ENCODE assay signal across 31 cellular contexts in the genomic region with DNA sequence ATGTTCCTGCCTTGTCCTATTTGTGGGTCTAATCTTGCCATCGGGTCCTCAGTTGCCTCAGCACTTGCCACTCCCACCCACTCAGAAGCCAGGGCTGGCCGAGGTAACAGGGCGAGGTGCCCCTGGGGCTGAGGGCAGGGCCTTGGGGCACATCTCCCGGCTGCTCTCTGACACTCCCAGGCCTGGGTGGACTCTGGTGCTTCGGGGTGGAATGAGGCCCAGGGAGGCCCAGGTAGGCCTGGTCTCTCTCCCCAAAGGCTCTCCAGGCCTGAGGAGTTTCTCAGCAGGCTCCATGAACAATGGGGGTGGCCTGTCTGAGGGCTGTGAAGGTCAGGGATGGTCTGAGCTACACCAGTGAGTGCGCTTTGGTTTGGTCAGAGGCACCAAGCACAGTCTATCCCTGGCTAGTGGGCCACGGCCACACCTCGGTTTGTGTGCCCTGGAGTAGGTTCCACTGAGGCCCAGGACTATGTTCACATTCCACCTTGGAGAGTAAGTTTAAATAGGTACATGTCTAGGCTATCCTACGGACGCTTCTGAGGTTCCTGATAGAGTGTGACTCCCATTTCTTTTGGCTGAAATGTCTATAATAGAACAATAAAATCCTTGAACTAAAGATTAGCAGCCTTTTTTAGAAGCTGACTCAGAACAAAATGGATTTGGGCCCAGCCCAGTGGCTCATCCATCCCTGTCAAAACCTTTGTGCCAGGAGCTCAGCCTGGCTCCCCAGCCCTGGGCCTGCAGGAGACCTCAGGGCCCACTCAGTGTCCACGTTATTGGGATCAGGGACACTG.
"Had no signal": no experiment of that assay in that cellular context is flagged by ENCODE, and none has a peak within 500 bp of the region (broad histone marks: within the 10 kb centered on the region; RNA-seq: fewer than 3 reads in every experiment).

No MANE protein-coding gene starts in this region.

- FAIRE-seq: bronchial epithelial cell, colon, endometrium, TTC549 had no signal

- H3K27me3 Mint-ChIP-seq: progenitor cell of endocrine pancreas had no signal

- H3K27me3 ChIP-seq: heart right ventricle, left lung, neural progenitor cell had no signal

- H3K9ac ChIP-seq: neural progenitor cell had no signal

- H3K36me3 Mint-ChIP-seq: naive thymus-derived CD8-positive, alpha-beta T cell; neural progenitor cell had no signal

- H3K4me1 Mint-ChIP-seq: naive thymus-derived CD8-positive, alpha-beta T cell; neural progenitor cell had no signal

- ATAC-seq: activated CD4-positive, CD25-positive, alpha-beta regulatory T cell treated with anti-CD3 and anti-CD28 coated beads, Interleukin-2, amount 50 U/mL, for 24 hours; foreskin keratinocyte; left lung; naive thymus-derived CD8-positive, alpha-beta T cell had no signal

- H3K27ac ChIP-seq: epithelial cell of prostate, foreskin keratinocyte, heart right ventricle, left lung, lower lobe of right lung, neural progenitor cell, SK-N-MC, WERI-Rb-1 had no signal

- DNase-seq: activated CD4-positive, alpha-beta T cell treated with anti-CD3 and anti-CD28 coated beads for 48 hours; activated CD4-positive, alpha-beta T cell treated with anti-CD3 and anti-CD28 coated beads, Interleukin-2, amount 50 U/mL, for 48 hours; activated CD8-positive, alpha-beta memory T cell treated with anti-CD3 and anti-CD28 coated beads for 24 hours; activated CD8-positive, alpha-beta memory T cell treated with anti-CD3 and anti-CD28 coated beads, Interleukin-2, amount 50 U/mL, for 4 hours; activated gamma-delta T cell treated with Interleukin-2 at 50 U/mL for 16 hours; activated naive CD4-positive, alpha-beta T cell treated with anti-CD3 and anti-CD28 coated beads, Interleukin-2, amount 50 U/mL, for 16 hours; activated T-cell treated with anti-CD3 and anti-CD28 coated beads, Interleukin-2, amount 50 U/mL, for 1 hour; amygdala; dermis blood vessel endothelial cell; effector CD8-positive, alpha-beta T cell; foreskin keratinocyte; heart right ventricle; left lung; lower lobe of right lung; mesenchymal stem cell; naive thymus-derived CD8-positive, alpha-beta T cell; stimulated activated naive CD4-positive, alpha-beta T cell; SW 1271; T-helper 9 cell; trophoblast cell; WERI-Rb-1 had no signal

- H3K36me3 ChIP-seq: heart right ventricle, left lung, lower lobe of right lung, neural progenitor cell, WERI-Rb-1 had no signal

- H3K4me2 ChIP-seq: neural progenitor cell had no signal

- H3K4me3 ChIP-seq: heart right ventricle, left lung, lower lobe of right lung, neural progenitor cell, SK-N-MC had no signal

- H3K9me3 Mint-ChIP-seq: neural progenitor cell; T-helper 1 cell treated with Interleukin-12 subunit alpha and Interleukin-12 subunit beta and Interleukin-4 antibody, amounts not matched to agents 30 μg/mL and 1 μg/mL, for 36 hours had no signal

- H3K4me3 Mint-ChIP-seq: naive thymus-derived CD8-positive, alpha-beta T cell; neural progenitor cell; T-helper 1 cell treated with Interleukin-12 subunit alpha and Interleukin-12 subunit beta and Interleukin-4 antibody, amounts not matched to agents 30 μg/mL and 1 μg/mL, for 36 hours had no signal

- H3K4me1 ChIP-seq: foreskin keratinocyte, left lung, lower lobe of right lung, neural progenitor cell had no signal

- H2AFZ ChIP-seq: neural progenitor cell had no signal

- H3K27ac Mint-ChIP-seq: naive thymus-derived CD8-positive, alpha-beta T cell; neural progenitor cell; progenitor cell of endocrine pancreas; T-helper 1 cell treated with Interleukin-12 subunit alpha and Interleukin-12 subunit beta and Interleukin-4 antibody, amounts not matched to agents 30 μg/mL and 1 μg/mL, for 36 hours had no signal

- H3K9me3 ChIP-seq: left lung, lower lobe of right lung had no signal
